In the genomic region with DNA sequence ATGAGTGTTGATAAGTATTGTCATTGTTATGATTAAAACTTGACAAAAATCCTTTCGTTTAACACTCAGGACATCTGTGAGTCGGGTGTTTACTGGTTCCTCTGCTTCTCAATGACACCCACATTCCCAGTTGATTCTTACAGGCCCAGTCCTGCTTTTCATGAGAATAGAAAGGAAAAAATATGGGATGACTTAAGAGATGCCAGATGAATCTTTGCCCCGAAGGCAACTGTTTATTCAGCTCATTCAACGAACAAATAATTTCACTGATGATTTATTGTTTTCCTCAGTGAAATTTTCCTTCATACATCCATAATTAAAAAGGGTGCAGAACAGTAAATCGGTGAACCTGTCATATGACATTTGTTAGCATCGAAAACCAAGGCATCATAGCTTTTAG, we compare ENCODE assay signal across 22 cellular contexts.
"Had no signal": no experiment of that assay in that cellular context is flagged by ENCODE, and none has a peak within 500 bp of the region (broad histone marks: within the 10 kb centered on the region; RNA-seq: fewer than 3 reads in every experiment).

No MANE protein-coding gene starts in this region.

- H3K4me1 ChIP-seq: adrenal gland, ascending aorta, right lobe of liver, tibial nerve, uterus had no signal

- FAIRE-seq: frontal cortex had no signal

- H3K27ac ChIP-seq: adrenal gland, ascending aorta, right lobe of liver, uterus had no signal

- H3K27me3 ChIP-seq: adrenal gland, ascending aorta, right lobe of liver, tibial nerve had no signal

- H3K36me3 ChIP-seq: adrenal gland, ascending aorta, right lobe of liver, tibial nerve, uterus had no signal

- H3K4me3 ChIP-seq: adrenal gland, ascending aorta, right lobe of liver, skin epidermis, tibial nerve, uterus had no signal

- H3K9me3 ChIP-seq: adrenal gland, ascending aorta, right lobe of liver, tibial nerve, uterus had no signal

- ATAC-seq: activated CD8-positive, alpha-beta T cell treated with anti-CD3 and anti-CD28 coated beads, Interleukin-2, amount 10 ng/mL, durations not matched to agents 7 days and 5 days; right lobe of liver; stimulated activated effector memory CD8-positive, alpha-beta T cell treated with anti-CD3 and anti-CD28 coated beads, Interleukin-12 subunit alpha, Interleukin-12 subunit beta, amount 100 ng/mL, for 72 hours; stimulated activated naive CD8-positive, alpha-beta T cell treated with anti-CD3 and anti-CD28 coated beads, Interleukin-15, amount 100 ng/mL, for 72 hours had no signal

- DNase-seq: activated CD4-positive, alpha-beta T cell treated with anti-CD3 and anti-CD28 coated beads for 1 hour; activated CD4-positive, alpha-beta T cell treated with anti-CD3 and anti-CD28 coated beads, Interleukin-2, amount 50 U/mL, for 1 hour; activated CD8-positive, alpha-beta T cell treated with anti-CD3 and anti-CD28 coated beads, Interleukin-2, amount 10 ng/mL, durations not matched to agents 7 days and 5 days; activated naive CD4-positive, alpha-beta T cell; adrenal gland; cortex of kidney; erythroblast; glutamatergic neuron; hypothalamus; naive B cell; occipital lobe; posterior cingulate gyrus; right lobe of liver; stimulated activated CD4-positive, alpha-beta T cell treated with anti-CD3 and anti-CD28 coated beads, Interleukin-2, amount 100 ng/mL, for 24 hours; stimulated activated naive CD8-positive, alpha-beta T cell treated with anti-CD3 and anti-CD28 coated beads, Interleukin-15, amount 100 ng/mL, for 72 hours; T-helper 1 cell; uterus had no signal
